1 cellular context compared by ENCODE assay signal in the genomic region with DNA sequence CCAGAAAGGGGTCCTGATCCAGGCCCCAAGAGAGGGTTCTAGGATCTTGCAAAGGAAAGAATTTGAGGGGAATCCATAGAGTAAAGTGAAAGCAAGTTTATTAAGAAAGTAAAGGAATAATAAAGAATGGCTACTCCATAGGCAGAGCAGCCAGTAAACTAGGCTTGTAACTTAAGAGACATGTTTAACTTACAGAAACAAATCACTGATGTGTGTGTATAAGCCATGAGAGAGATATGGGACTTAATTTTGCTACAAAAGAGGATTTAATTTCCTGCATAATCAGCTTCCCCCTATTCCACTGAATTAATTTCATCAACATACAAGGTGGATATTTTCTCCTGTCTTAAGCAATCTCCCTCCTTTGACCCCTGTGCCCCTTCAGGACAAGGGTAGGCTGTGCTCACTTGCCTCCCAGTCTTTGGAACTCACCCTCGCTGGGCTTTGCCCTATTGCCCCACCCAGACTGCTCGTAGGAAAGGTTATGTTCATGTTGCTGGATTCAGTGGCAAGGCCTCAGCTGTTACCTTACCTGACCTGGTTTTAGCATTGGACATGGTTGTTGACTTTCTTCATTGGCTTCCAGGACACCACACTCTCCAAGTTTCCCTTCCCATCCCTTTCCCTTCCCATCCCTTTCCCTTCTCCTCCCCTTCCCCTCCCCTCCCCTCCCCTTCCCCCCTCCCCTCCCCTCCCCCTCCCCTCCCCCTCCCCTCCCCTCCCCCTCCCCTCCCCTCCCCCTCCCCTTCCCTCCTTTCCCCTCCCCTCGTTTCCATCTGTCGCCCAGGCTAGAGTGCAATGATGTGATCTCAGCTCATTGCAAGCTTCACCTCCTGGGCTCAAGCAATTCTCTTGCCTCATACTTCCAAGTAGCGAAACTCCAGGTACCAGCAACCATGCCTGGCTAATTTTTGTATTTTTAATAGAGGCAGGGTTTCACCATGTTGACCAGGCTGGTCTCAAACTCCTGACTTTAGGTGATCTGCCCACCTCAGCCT.
TF ChIP-seq lines count a peak whose summit lies in the region.

No MANE protein-coding gene starts in this region.

TF ChIP-seq in HepG2, 621 proteins besides CTCF, POLR2A, EP300 and RAD21 (continued from another document and continues in another):
- TF ChIP-seq PRDM15 (CRISPR knock-in tag; IDR thresholded peaks at IDR 0.05): no peak
- no peak for TF ChIP-seq ZNF703 (CRISPR knock-in tag; IDR thresholded peaks at IDR 0.05; ENCODE audit: borderline replicate concordance)
- no peak for TF ChIP-seq ZKSCAN5 (CRISPR knock-in tag; IDR thresholded peaks at IDR 0.05)
- TF ChIP-seq ZNF678 (CRISPR knock-in tag; IDR thresholded peaks at IDR 0.05): no peak
- TF ChIP-seq PREB (CRISPR knock-in tag; IDR thresholded peaks at IDR 0.05): no peak
- TF ChIP-seq ZBTB38 (CRISPR knock-in tag; IDR thresholded peaks at IDR 0.05): no peak
- peak; percentile 78; the same call in 1 of the 2 replicates for TF ChIP-seq NR2F6 (IDR thresholded peaks at IDR 0.05)
- TF ChIP-seq NR2F6 (CRISPR knock-in tag; IDR thresholded peaks at IDR 0.05): peak; percentile 90
- TF ChIP-seq, protein P1, sequence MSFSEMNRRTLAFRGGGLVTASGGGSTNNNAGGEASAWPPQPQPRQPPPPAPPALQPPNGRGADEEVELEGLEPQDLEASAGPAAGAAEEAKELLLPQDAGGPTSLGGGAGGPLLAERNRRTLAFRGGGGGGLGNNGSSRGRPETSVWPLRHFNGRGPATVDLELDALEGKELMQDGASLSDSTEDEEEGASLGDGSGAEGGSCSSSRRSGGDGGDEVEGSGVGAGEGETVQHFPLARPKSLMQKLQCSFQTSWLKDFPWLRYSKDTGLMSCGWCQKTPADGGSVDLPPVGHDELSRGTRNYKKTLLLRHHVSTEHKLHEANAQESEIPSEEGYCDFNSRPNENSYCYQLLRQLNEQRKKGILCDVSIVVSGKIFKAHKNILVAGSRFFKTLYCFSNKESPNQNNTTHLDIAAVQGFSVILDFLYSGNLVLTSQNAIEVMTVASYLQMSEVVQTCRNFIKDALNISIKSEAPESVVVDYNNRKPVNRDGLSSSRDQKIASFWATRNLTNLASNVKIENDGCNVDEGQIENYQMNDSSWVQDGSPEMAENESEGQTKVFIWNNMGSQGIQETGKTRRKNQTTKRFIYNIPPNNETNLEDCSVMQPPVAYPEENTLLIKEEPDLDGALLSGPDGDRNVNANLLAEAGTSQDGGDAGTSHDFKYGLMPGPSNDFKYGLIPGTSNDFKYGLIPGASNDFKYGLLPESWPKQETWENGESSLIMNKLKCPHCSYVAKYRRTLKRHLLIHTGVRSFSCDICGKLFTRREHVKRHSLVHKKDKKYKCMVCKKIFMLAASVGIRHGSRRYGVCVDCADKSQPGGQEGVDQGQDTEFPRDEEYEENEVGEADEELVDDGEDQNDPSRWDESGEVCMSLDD (CRISPR knock-in tag; IDR thresholded peaks at IDR 0.05; ENCODE audit: borderline replicate concordance): no peak
- TF ChIP-seq SAFB2 (CRISPR knock-in tag; IDR thresholded peaks at IDR 0.05; ENCODE audit: borderline replicate concordance, low read depth): no peak
- no peak for TF ChIP-seq KLF13 (CRISPR knock-in tag; IDR thresholded peaks at IDR 0.05)
- peak; percentile 77 for TF ChIP-seq PAXIP1 (CRISPR knock-in tag; conservative IDR thresholded peaks at IDR 0.05)
- TF ChIP-seq ZNF557 (CRISPR knock-in tag; IDR thresholded peaks at IDR 0.05): 0 out of 2 replicates have a peak, but pooled peaks have one; percentile 31
- no peak for TF ChIP-seq HHEX (CRISPR knock-in tag; IDR thresholded peaks at IDR 0.05)
- TF ChIP-seq SOX5 (CRISPR knock-in tag; IDR thresholded peaks at IDR 0.05; ENCODE audit: borderline replicate concordance): peak; percentile 67
- no peak for TF ChIP-seq ZNF292 (CRISPR knock-in tag; IDR thresholded peaks at IDR 0.05; ENCODE audit: borderline replicate concordance, low read depth)
- TF ChIP-seq, protein P2, sequence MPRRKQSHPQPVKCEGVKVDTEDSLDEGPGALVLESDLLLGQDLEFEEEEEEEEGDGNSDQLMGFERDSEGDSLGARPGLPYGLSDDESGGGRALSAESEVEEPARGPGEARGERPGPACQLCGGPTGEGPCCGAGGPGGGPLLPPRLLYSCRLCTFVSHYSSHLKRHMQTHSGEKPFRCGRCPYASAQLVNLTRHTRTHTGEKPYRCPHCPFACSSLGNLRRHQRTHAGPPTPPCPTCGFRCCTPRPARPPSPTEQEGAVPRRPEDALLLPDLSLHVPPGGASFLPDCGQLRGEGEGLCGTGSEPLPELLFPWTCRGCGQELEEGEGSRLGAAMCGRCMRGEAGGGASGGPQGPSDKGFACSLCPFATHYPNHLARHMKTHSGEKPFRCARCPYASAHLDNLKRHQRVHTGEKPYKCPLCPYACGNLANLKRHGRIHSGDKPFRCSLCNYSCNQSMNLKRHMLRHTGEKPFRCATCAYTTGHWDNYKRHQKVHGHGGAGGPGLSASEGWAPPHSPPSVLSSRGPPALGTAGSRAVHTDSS (CRISPR knock-in tag; conservative IDR thresholded peaks at IDR 0.05): no peak
- no peak for TF ChIP-seq MAF1 (CRISPR knock-in tag; IDR thresholded peaks at IDR 0.05; ENCODE audit: borderline replicate concordance)
- TF ChIP-seq AKAP8 (CRISPR knock-in tag; IDR thresholded peaks at IDR 0.05): no peak
- no peak for TF ChIP-seq KIAA2018 (CRISPR knock-in tag; IDR thresholded peaks at IDR 0.05; ENCODE audit: borderline replicate concordance)
- TF ChIP-seq, protein P3, sequence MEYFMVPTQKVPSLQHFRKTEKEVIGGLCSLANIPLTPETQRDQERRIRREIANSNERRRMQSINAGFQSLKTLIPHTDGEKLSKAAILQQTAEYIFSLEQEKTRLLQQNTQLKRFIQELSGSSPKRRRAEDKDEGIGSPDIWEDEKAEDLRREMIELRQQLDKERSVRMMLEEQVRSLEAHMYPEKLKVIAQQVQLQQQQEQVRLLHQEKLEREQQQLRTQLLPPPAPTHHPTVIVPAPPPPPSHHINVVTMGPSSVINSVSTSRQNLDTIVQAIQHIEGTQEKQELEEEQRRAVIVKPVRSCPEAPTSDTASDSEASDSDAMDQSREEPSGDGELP (IDR thresholded peaks at IDR 0.05; ENCODE audit: borderline replicate concordance, low read depth): peak; percentile 77
- no peak for TF ChIP-seq ZNF335 (CRISPR knock-in tag; IDR thresholded peaks at IDR 0.05)
- TF ChIP-seq, protein P4, sequence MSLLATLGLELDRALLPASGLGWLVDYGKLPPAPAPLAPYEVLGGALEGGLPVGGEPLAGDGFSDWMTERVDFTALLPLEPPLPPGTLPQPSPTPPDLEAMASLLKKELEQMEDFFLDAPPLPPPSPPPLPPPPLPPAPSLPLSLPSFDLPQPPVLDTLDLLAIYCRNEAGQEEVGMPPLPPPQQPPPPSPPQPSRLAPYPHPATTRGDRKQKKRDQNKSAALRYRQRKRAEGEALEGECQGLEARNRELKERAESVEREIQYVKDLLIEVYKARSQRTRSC (CRISPR knock-in tag; IDR thresholded peaks at IDR 0.05; ENCODE audit: low read depth): no peak
- TF ChIP-seq ZNF256 (CRISPR knock-in tag; conservative IDR thresholded peaks at IDR 0.05): no peak
- TF ChIP-seq CCAR2 (optimal IDR thresholded peaks at IDR 0.05; ENCODE audit: low read depth, low read length): no peak
